ENCODE assay signal across 31 cellular contexts in genomic region chr16:82129881-82130280, GRCh38.
"Had no signal": no experiment of that assay in that cellular context is flagged by ENCODE, and none has a peak within 500 bp of the region (broad histone marks: within the 10 kb centered on the region; RNA-seq: fewer than 3 reads in every experiment).

No MANE protein-coding gene starts in this region.

- H3K27ac ChIP-seq: body of pancreas, brain microvascular endothelial cell, breast epithelium, VCaP had no signal

- H3K4me1 ChIP-seq: body of pancreas, breast epithelium had no signal

- FAIRE-seq: astrocyte, TTC549 had no signal

- H3K27me3 ChIP-seq: body of pancreas, brain microvascular endothelial cell, breast epithelium had no signal

- H3K36me3 ChIP-seq: brain microvascular endothelial cell, breast epithelium had no signal

- H3K4me3 ChIP-seq: body of pancreas, breast epithelium had no signal

- H3K9me3 ChIP-seq: body of pancreas had no signal

- ATAC-seq: activated CD8-positive, alpha-beta T cell treated with anti-CD3 and anti-CD28 coated beads for 36 hours; activated naive CD4-positive, alpha-beta T cell treated with anti-CD3 and anti-CD28 coated beads, Interleukin-2, amount 50 U/mL, for 72 hours; activated T-cell treated with anti-CD3 and anti-CD28 coated beads, Interleukin-2, amount 50 U/mL, for 4 hours; activated T-cell treated with anti-CD3 and anti-CD28 coated beads, Interleukin-2, amount 50 U/mL, for 72 hours; activated T-helper 17 cell treated with anti-CD3 and anti-CD28 coated beads, Interleukin-2, amount 50 U/mL, for 72 hours; body of pancreas had no signal

- DNase-seq: activated B cell treated with CpG ODN at 0.5 μM for 24 hours; activated CD4-positive, alpha-beta memory T cell treated with anti-CD3 and anti-CD28 coated beads for 36 hours; activated CD4-positive, alpha-beta T cell treated with anti-CD3 and anti-CD28 coated beads for 4 hours; activated CD4-positive, alpha-beta T cell treated with anti-CD3 and anti-CD28 coated beads, Interleukin-2, amount 10 ng/mL, durations not matched to agents 7 days and 5 days; activated CD4-positive, CD25-positive, alpha-beta regulatory T cell treated with anti-CD3 and anti-CD28 coated beads, Interleukin-2, amount 50 U/mL, for 72 hours; activated CD8-positive, alpha-beta memory T cell treated with anti-CD3 and anti-CD28 coated beads, Interleukin-2, amount 50 U/mL, for 4 hours; activated CD8-positive, alpha-beta T cell treated with anti-CD3 and anti-CD28 coated beads for 36 hours; activated effector memory CD4-positive, alpha-beta T cell treated with anti-CD3 and anti-CD28 coated beads, Interleukin-2, amount 50 U/mL, for 16 hours; activated gamma-delta T cell treated with Interleukin-2 at 50 U/mL for 16 hours; activated naive CD4-positive, alpha-beta T cell; activated naive CD4-positive, alpha-beta T cell treated with anti-CD3 and anti-CD28 coated beads for 36 hours; activated naive CD4-positive, alpha-beta T cell treated with anti-CD3 and anti-CD28 coated beads, Interleukin-2, amount 50 U/mL, for 16 hours; activated naive CD8-positive, alpha-beta T cell treated with anti-CD3 and anti-CD28 coated beads for 36 hours; activated T-cell treated with anti-CD3 and anti-CD28 coated beads for 4 hours; activated T-cell treated with anti-CD3 and anti-CD28 coated beads, Interleukin-2, amount 50 U/mL, for 1 hour; activated T-cell treated with anti-CD3 and anti-CD28 coated beads, Interleukin-2, amount 50 U/mL, for 4 hours; activated T-cell treated with anti-CD3 and anti-CD28 coated beads, Interleukin-2, amount 50 U/mL, for 72 hours; amniotic stem cell; aorta; body of pancreas; brain microvascular endothelial cell; central memory CD4-positive, alpha-beta T cell; T-helper 1 cell; T-helper 2 cell; T-helper 9 cell had no signal
